ENCODE assay signal across 20 cellular contexts in genomic region chr2:9095226-9095625, GRCh38.
DNase-seq lines count a peak whose midpoint lies in the region; ATAC-seq and TF ChIP-seq lines count a peak whose summit lies in the region.
"Had no signal": no experiment of that assay in that cellular context is flagged by ENCODE, and none has a peak within 500 bp of the region (broad histone marks: within the 10 kb centered on the region; RNA-seq: fewer than 3 reads in every experiment).

No MANE protein-coding gene starts in this region.

- no peaks in the 10 kb centered on the region for H3K9me3 ChIP-seq in IMR-90 (ENCODE audit: control insufficient read depth, insufficient read depth, low read length)
- no peaks in the 10 kb centered on the region for H3K9me3 ChIP-seq in endocrine pancreas (ENCODE audit: control insufficient read depth, low read length)
- H3K9me3 ChIP-seq in mucosa of stomach (ENCODE audit: control insufficient read depth, low read length), result no peaks in the 10 kb centered on the region
- H3K9me3 ChIP-seq in tibial nerve, result no peaks in the 10 kb centered on the region
- H3K9me3 ChIP-seq in A673 (ENCODE audit: low read depth, low read length, poor library complexity, severe bottlenecking), result no peaks in the 10 kb centered on the region
- H3K9me3 ChIP-seq: psoas muscle had no signal

- H4K20me1 ChIP-seq in IMR-90 (ENCODE audit: insufficient read depth, low read length), result no peaks in the 10 kb centered on the region

- DNase-seq in IMR-90 (no peak), tibial nerve (ENCODE audit: low spot score in 2 of 2) (no peak), A673 (ENCODE audit: low spot score) (no peak), NCI-H1048 (lab: John Stamatoyannopoulos, UW) (no peak)
- no peak for DNase-seq in activated T-cell treated with anti-CD3 and anti-CD28 coated beads, Interleukin-2, amount 50 U/mL, for 1 hour
- DNase-seq: activated CD8-positive, alpha-beta memory T cell treated with anti-CD3 and anti-CD28 coated beads for 24 hours; activated T-cell treated with anti-CD3 and anti-CD28 coated beads, Interleukin-2, amount 50 U/mL, for 48 hours; foreskin keratinocyte; naive thymus-derived CD8-positive, alpha-beta T cell; NCI-H1436 treated with DMSO at 0.1 percent for 48 hours; NCI-H226; NCI-H82; PC-9; SIG-M5; stimulated activated CD4-positive, alpha-beta T cell treated with anti-CD3 and anti-CD28 coated beads, Interleukin-2, amount 100 ng/mL, for 24 hours; stimulated activated naive CD4-positive, alpha-beta T cell had no signal

- no peaks in the 10 kb centered on the region for H3K36me3 ChIP-seq in IMR-90 (ENCODE audit: control insufficient read depth, insufficient read depth, low read length)
- H3K36me3 ChIP-seq in endocrine pancreas (ENCODE audit: control insufficient read depth, insufficient read depth, low read length), result no peaks in the 10 kb centered on the region
- H3K36me3 ChIP-seq in mucosa of stomach (ENCODE audit: control insufficient read depth, insufficient read depth, low read length), result no peaks in the 10 kb centered on the region
- H3K36me3 ChIP-seq in tibial nerve, result no peaks in the 10 kb centered on the region
- no peaks in the 10 kb centered on the region for H3K36me3 ChIP-seq in A673 (ENCODE audit: insufficient read depth, low read length, poor library complexity, severe bottlenecking)
- H3K36me3 ChIP-seq: brain microvascular endothelial cell had no signal

- H2AK9ac ChIP-seq in IMR-90 (replicated peaks; ENCODE audit: low read depth, low read length, poor library complexity), result no peak overlapping the region

- no peak overlapping the region; the same call in 2 of the 3 replicates for H2BK15ac ChIP-seq in IMR-90 (ENCODE audit: low read depth, low read length)

- no peak overlapping the region; the same call in none of the 2 replicates for H3K18ac ChIP-seq in IMR-90 (ENCODE audit: low read depth, low read length)

- H3K4me2 ChIP-seq in IMR-90 (ENCODE audit: low read depth, low read length), result no peak overlapping the region
- H3K4me2 ChIP-seq: PC-9 had no signal

- H4K91ac ChIP-seq in IMR-90 (ENCODE audit: insufficient read depth, low read depth, low read length), result peak overlapping the region; percentile 6

- H2AFZ ChIP-seq in IMR-90 (replicated peaks; ENCODE audit: low read length, poor library complexity), result peak overlapping the region; percentile 84
- H2AFZ ChIP-seq: PC-9 had no signal

- 74% methylated on average over 6 of the region's 14 CpGs; no CpG with 5 or more reads in 1 of the 2 experiments for WGBS in IMR-90 (ENCODE audit: extremely low coverage in 2 of 2, insufficient read length in 1 of 2), 2 experiments
- 72 to 74% methylated on average over 12 to 13 of the region's 14 CpGs for WGBS in tibial nerve, 2 donors

- H3K79me1 ChIP-seq in IMR-90 (ENCODE audit: low read depth in 1 of 2, low read length in 2 of 2), result no peaks in the 10 kb centered on the region; a peak in 1 of 4 replicates

- H3K27ac ChIP-seq in IMR-90 (ENCODE audit: insufficient read depth, low read length), result no peak overlapping the region
- no peak overlapping the region for H3K27ac ChIP-seq in tibial nerve
- no peak overlapping the region for H3K27ac ChIP-seq in A673 (ENCODE audit: low read depth, low read length, poor library complexity, severe bottlenecking)
- H3K27ac ChIP-seq: brain microvascular endothelial cell, foreskin keratinocyte, PC-9, psoas muscle had no signal

- H3K4me3 ChIP-seq in IMR-90 (ENCODE audit: insufficient read depth, low read depth, low read length) (no peak overlapping the region), endocrine pancreas (ENCODE audit: control insufficient read depth, insufficient read depth, low read length) (no peak overlapping the region), mucosa of stomach (ENCODE audit: low read length) (no peak overlapping the region), tibial nerve (peak overlapping the region in 3 of 4 donors; percentile 8 to 28 (median 14)), A673 (ENCODE audit: low read depth, low read length, poor library complexity, severe bottlenecking) (no peak overlapping the region)
- H3K4me3 ChIP-seq: PC-9, psoas muscle had no signal

- H3K4ac ChIP-seq in IMR-90 (ENCODE audit: low read depth, low read length), result peak overlapping the region; percentile 94

- TF ChIP-seq POLR2A in IMR-90 (IDR thresholded peaks at IDR 0.05; ENCODE audit: low read depth, low read length), result no peak
- no peak for TF ChIP-seq POLR2A in tibial nerve (IDR thresholded peaks at IDR 0.05)

- in situ Hi-C loops in IMR-90 (cut with MboI; ENCODE audit: low sequenced_read_pairs), result no loop called here

- ATAC-seq in IMR-90 (ENCODE audit: low read depth), result no peak
- ATAC-seq: naive thymus-derived CD8-positive, alpha-beta T cell had no signal

- H2BK5ac ChIP-seq in IMR-90 (ENCODE audit: low read depth, low read length, poor library complexity, severe bottlenecking), result peak overlapping the region; percentile 32

- H3K9ac ChIP-seq in IMR-90 (ENCODE audit: low read depth, low read length), result no peak overlapping the region
- H3K9ac ChIP-seq in endocrine pancreas (ENCODE audit: control insufficient read depth, insufficient read depth, low read length), result peak overlapping the region; percentile 44
- peak overlapping the region; percentile 58 for H3K9ac ChIP-seq in mucosa of stomach (ENCODE audit: low read length)

- H3K56ac ChIP-seq in IMR-90 (ENCODE audit: extremely low read depth, insufficient read depth, low read length), result no peak overlapping the region

- CTCF ChIA-PET in IMR-90 (lab: Yijun Ruan, JAX) (no interaction called here), A673 (lab: Charles Lee) (no interaction called here)

- POLR2A ChIA-PET in IMR-90 (lab: Charles Lee; ENCODE audit: unreplicated experiment) (no interaction called here), A673 (lab: Charles Lee; ENCODE audit: low non-redundant PET) (no interaction called here)

- no peak for TF ChIP-seq CTCF in IMR-90 (conservative IDR thresholded peaks at IDR 0.05; ENCODE audit: low read depth, low read length)
- no peak for TF ChIP-seq CTCF in tibial nerve (IDR thresholded peaks at IDR 0.05)
- no peak for TF ChIP-seq CTCF in A673 (conservative IDR thresholded peaks at IDR 0.05; ENCODE audit: low read depth, low read length)

- BruUV-seq in IMR-90 (replicated peaks; lab: Mats Ljungman, UMichigan) (no TSS peak), A673 (replicated peaks; lab: Mats Ljungman, UMichigan) (no TSS peak)

- peak overlapping the region; percentile 1; the same call in 1 of the 2 replicates for H2BK20ac ChIP-seq in IMR-90 (ENCODE audit: low read depth, low read length)

- dilution Hi-C loops in IMR-90 (cut with HindIII; ENCODE audit: low sequenced_read_pairs, unreplicated experiment), result no loop called here

- no peak for TF ChIP-seq EP300 in tibial nerve (IDR thresholded peaks at IDR 0.05)

- no peak overlapping the region for H4K5ac ChIP-seq in IMR-90 (ENCODE audit: low read depth, low read length)

- peak overlapping the region in 1 of 2 experiments; percentile 63; a peak in 3 of 4 replicates for H4K8ac ChIP-seq in IMR-90 (ENCODE audit: low read depth in 2 of 2, low read length in 2 of 2)

- peaks cover 19% of the 10 kb centered on the region for H3K9me1 ChIP-seq in IMR-90 (ENCODE audit: insufficient read depth, low read length)

- H3K27me3 ChIP-seq in IMR-90 (ENCODE audit: control insufficient read depth, insufficient read depth, low read length), result no peaks in the 10 kb centered on the region
- H3K27me3 ChIP-seq in endocrine pancreas (ENCODE audit: control insufficient read depth, insufficient read depth, low read length), result no peaks in the 10 kb centered on the region
- no peaks in the 10 kb centered on the region for H3K27me3 ChIP-seq in mucosa of stomach (ENCODE audit: control insufficient read depth, insufficient read depth, low read length)
- H3K27me3 ChIP-seq in tibial nerve, result no peaks in the 10 kb centered on the region
- H3K27me3 ChIP-seq in A673 (replicated peaks; ENCODE audit: insufficient read depth, low read depth, low read length, poor library complexity), result no peaks in the 10 kb centered on the region
- H3K27me3 ChIP-seq: brain microvascular endothelial cell, foreskin keratinocyte had no signal

- 0 out of 2 replicates have a peak overlapping the region, but pooled peaks have one; percentile 17 for H3K14ac ChIP-seq in IMR-90 (replicated peaks; ENCODE audit: low read depth, low read length)

- intact Hi-C loops in IMR-90 (cut with micrococcal nuclease), result no loop called here
- intact Hi-C loops in A673 (cut with micrococcal nuclease; ENCODE audit: unreplicated experiment), result no loop called here

- no peak overlapping the region for H3K23ac ChIP-seq in IMR-90 (ENCODE audit: low read depth, low read length)

- peak overlapping the region; percentile 65 for H2BK120ac ChIP-seq in IMR-90 (ENCODE audit: low read depth, low read length)

- no peak for TF ChIP-seq RAD21 in IMR-90 (IDR thresholded peaks at IDR 0.05; ENCODE audit: low read length)

- H3K4me1 ChIP-seq in IMR-90 (ENCODE audit: control insufficient read depth, insufficient read depth, low read length) (peaks cover 19% of the 10 kb centered on the region), endocrine pancreas (ENCODE audit: control insufficient read depth, insufficient read depth, low read length) (no peaks in the 10 kb centered on the region), mucosa of stomach (ENCODE audit: control insufficient read depth, insufficient read depth, low read length) (peaks cover 17% of the 10 kb centered on the region), tibial nerve (peaks cover 0 to 12% (median 2%) of the 10 kb centered on the region in 4 donors), A673 (ENCODE audit: insufficient read depth, low read length, poor library complexity, severe bottlenecking) (no peaks in the 10 kb centered on the region)
- H3K4me1 ChIP-seq: psoas muscle had no signal

- H2AK5ac ChIP-seq in IMR-90 (ENCODE audit: low read depth, low read length), result no peak overlapping the region; the same call in 1 of the 2 replicates

TF ChIP-seq in IMR-90, 13 proteins besides CTCF, POLR2A, EP300 and RAD21 (continues in another document):
- TF ChIP-seq SMC3 (IDR thresholded peaks at IDR 0.05; ENCODE audit: low read depth, low read length), result no peak
- no peak for TF ChIP-seq CHD1 (IDR thresholded peaks at IDR 0.05; ENCODE audit: low read depth, low read length)
- TF ChIP-seq MAFK (IDR thresholded peaks at IDR 0.05; ENCODE audit: low read depth, low read length), result no peak
- TF ChIP-seq RFX5 (IDR thresholded peaks at IDR 0.05; ENCODE audit: low read depth, low read length), result no peak
- no peak for TF ChIP-seq ELK1 (IDR thresholded peaks at IDR 0.05; ENCODE audit: borderline replicate concordance, low read depth, low read length)

Comparison
In these comparisons a context has a peak if more than half of its experiments do, and no peak if none do; other contexts are left out.
1. H3K4me3 ChIP-seq: peak in tibial nerve (3 of 4); none in IMR-90 (single experiment), endocrine pancreas (single experiment), mucosa of stomach (single experiment) and A673 (single experiment).